ENCODE assay signal across 9 cellular contexts in genomic region chr11:8959546-8960166, GRCh38. TPM values are rescaled to one million over a fixed set of nuclear protein-coding genes. Genes with fewer than 3 reads are reported as not detected.
DNase-seq lines count a peak whose midpoint lies in the region; ATAC-seq, FAIRE-seq and TF ChIP-seq lines count a peak whose summit lies in the region.
"Had no signal": no experiment of that assay in that cellular context is flagged by ENCODE, and none has a peak within 500 bp of the region (broad histone marks: within the 10 kb centered on the region; RNA-seq: fewer than 3 reads in every experiment).

No MANE protein-coding gene starts in this region.

- H3K27ac ChIP-seq in right lobe of liver, result peak overlapping the region in 1 of 3 donors; percentile 45
- H3K27ac ChIP-seq in tibial nerve, result peak overlapping the region in 2 of 4 donors; percentile 38 to 40

- TF ChIP-seq POLR2A in right lobe of liver (IDR thresholded peaks at IDR 0.05) (no peak), tibial nerve (IDR thresholded peaks at IDR 0.05) (no peak)

- 41% methylated on average over 2 of the region's 2 CpGs for WGBS in right lobe of liver (ENCODE audit: insufficient coverage, low coverage, low lambda C conversion rate, missing lambda C conversion rate)
- WGBS in tibial nerve, 2 donors, result 13 to 36% methylated on average over 2 of the region's 2 CpGs

- no peak for TF ChIP-seq EP300 in tibial nerve (IDR thresholded peaks at IDR 0.05)

- H3K9me3 ChIP-seq in right lobe of liver (no peaks in the 10 kb centered on the region), tibial nerve (no peaks in the 10 kb centered on the region)

- peak; percentile 46 for ATAC-seq in GM19395 (IDR thresholded peaks at IDR 0.05; ENCODE audit: unreplicated experiment)
- ATAC-seq in right lobe of liver, result peak; percentile 36 to 55 (median 45)

- H3K4me1 ChIP-seq in right lobe of liver (peaks cover 0 to 20% (median 9%) of the 10 kb centered on the region in 4 donors), tibial nerve (peaks cover 0 to 48% (median 18%) of the 10 kb centered on the region in 4 donors)

- intact Hi-C loops in right lobe of liver (cut with DNase I), result loop anchor here in 1 of 2 donors (5.0 kb wide), 1 partner anchor 277 kb away; the partner anchor contains the start of genes RPL27A and TRIM66

- FAIRE-seq in HTR-8/SVneo (lab: Jason Lieb, UNC) (no peak), RCC 7860 (lab: Jason Lieb, UNC) (peak; percentile 76), bronchial epithelial cell (lab: Jason Lieb, UNC) (no peak)

- peak; percentile 76 for TF ChIP-seq CTCF in bronchial epithelial cell (IDR thresholded peaks at IDR 0.05; ENCODE audit: insufficient read depth, low read length, severe bottlenecking)
- TF ChIP-seq CTCF in right lobe of liver (IDR thresholded peaks at IDR 0.05), result peak; percentile 56 to 65 (median 60)
- TF ChIP-seq CTCF in tibial nerve (IDR thresholded peaks at IDR 0.05), result peak; percentile 21 to 70 (median 57)

- H3K36me3 ChIP-seq in bronchial epithelial cell (ENCODE audit: control insufficient read depth, insufficient read depth, low read length) (peaks cover 6% of the 10 kb centered on the region), right lobe of liver (peaks cover 0 to 20% (median 6%) of the 10 kb centered on the region in 4 donors), tibial nerve (peaks cover 0 to 23% (median 0%) of the 10 kb centered on the region in 3 donors)

- H3K27me3 ChIP-seq in bronchial epithelial cell (ENCODE audit: control insufficient read depth, insufficient read depth, low read length) (no peaks in the 10 kb centered on the region), right lobe of liver (no peaks in the 10 kb centered on the region), tibial nerve (no peaks in the 10 kb centered on the region)

- DNase-seq in NCI-H345 (lab: John Stamatoyannopoulos, UW) (peak; percentile 12), NCI-H345 treated with DMSO at 0.1 percent for 48 hours (lab: John Stamatoyannopoulos, UW; ENCODE audit: unreplicated experiment) (no peak), HTR-8/SVneo (ENCODE audit: insufficient read length, low spot score) (peak; percentile 81), RCC 7860 (ENCODE audit: low spot score) (peak; percentile 60), bronchial epithelial cell (ENCODE audit: low read depth) (peak; percentile 79), right lobe of liver (no peak), tibial nerve (ENCODE audit: low spot score in 2 of 2) (peak in 1 of 2 donors; percentile 59)

- H3K4me3 ChIP-seq in bronchial epithelial cell (ENCODE audit: low read depth, low read length), result no peak overlapping the region
- H3K4me3 ChIP-seq in right lobe of liver, result no peak overlapping the region
- H3K4me3 ChIP-seq in tibial nerve, result no peak overlapping the region

RNA-seq across cellular contexts. Expression of gene TMEM9B, which starts 4.6 kb away (rescaled TPM):
- total RNA-seq in bronchial epithelial cell (53.8 and 56.3 TPM in 2 replicates), right lobe of liver (10 to 100 TPM; 15.5 to 33.6 (median 19.8) TPM), tibial nerve (10 to 100 TPM; 48.0 to 57.0 (median 50.1) TPM)

RNA-seq across cellular contexts. Expression of gene ASCL3, which starts 16.8 kb away (rescaled TPM):
- not detected in 2 replicates for total RNA-seq in bronchial epithelial cell
- not detected for total RNA-seq in right lobe of liver
- not detected for total RNA-seq in tibial nerve
- total RNA-seq: CD8-positive, alpha-beta memory T cell had no signal

RNA-seq across cellular contexts. Expression of gene C11orf16, which starts 26.9 kb away (rescaled TPM):
- not detected in 2 replicates for total RNA-seq in bronchial epithelial cell
- not detected for total RNA-seq in right lobe of liver
- not detected for total RNA-seq in tibial nerve
- total RNA-seq: CD8-positive, alpha-beta memory T cell had no signal

RNA-seq across cellular contexts. Expression of gene NRIP3, which starts 44.1 kb away (rescaled TPM):
- total RNA-seq in bronchial epithelial cell (1.6 and 2.2 TPM in 2 replicates), right lobe of liver (under 1 TPM in 4 of 6 experiments, not detected in 2; 0.31 to 0.84 (median 0.37) TPM), tibial nerve (1 to 10 TPM in 2 of 4 donors, under 1 TPM in 1, not detected in 1; 0.42 to 1.8 (median 1.3) TPM)

RNA-seq across cellular contexts. Expression of gene AKIP1, which starts 48.7 kb away (rescaled TPM):
- 35.8 and 36.3 TPM in 2 replicates for total RNA-seq in bronchial epithelial cell
- total RNA-seq in right lobe of liver, result 10 to 100 TPM in 3 of 6 experiments, 1 to 10 TPM in 3; 5.8 to 14.8 (median 8.7) TPM
- total RNA-seq in tibial nerve, result 10 to 100 TPM; 17.7 to 31.4 (median 22.5) TPM

Comparison
In these comparisons a context has a peak if more than half of its experiments do, and no peak if none do; other contexts are left out.
1. DNase-seq: peak in NCI-H345 (single experiment), HTR-8/SVneo (single experiment), RCC 7860 (single experiment) and bronchial epithelial cell (single experiment); none in NCI-H345 treated with DMSO at 0.1 percent for 48 hours (single experiment) and right lobe of liver (0 of 3).
2. Peak in every context shown above with its lines, with median percentiles within 50 percentile points of each other: CTCF ChIP-seq.